In genomic region chr4:56757821-56758400, GRCh38 we compare ENCODE assay signal across 8 cellular contexts.
DNase-seq lines count a peak whose midpoint lies in the region; ATAC-seq and TF ChIP-seq lines count a peak whose summit lies in the region.

No MANE protein-coding gene starts in this region.

- intact Hi-C loops in sigmoid colon (cut with DNase I): loop anchor here (2.0 kb wide), 1 partner anchor 29 kb away; no protein-coding TSS in a partner anchor

- peak overlapping the region; percentile 76 for H3K4me2 ChIP-seq in OCI-LY3 (ENCODE audit: low read length)

- DNase-seq in activated T-cell treated with anti-CD3 and anti-CD28 coated beads, Interleukin-2, amount 50 U/mL, for 48 hours: peak; percentile 83 to 87
- DNase-seq in foreskin fibroblast (peak; percentile 93 to 95), sigmoid colon (peak; percentile 83), NCI-H2171 treated with DMSO at 0.1 percent for 48 hours (lab: John Stamatoyannopoulos, UW) (no peak), NCI-H524 treated with DMSO at 0.1 percent for 48 hours (lab: John Stamatoyannopoulos, UW) (no peak)

- no peak for TF ChIP-seq EP300 in sigmoid colon (IDR thresholded peaks at IDR 0.05)

- H3K4me3 ChIP-seq in OCI-LY3 (ENCODE audit: low read length) (peak overlapping the region; percentile 39), foreskin fibroblast (ENCODE audit: low read depth in 1 of 2, low read length in 2 of 2) (peak overlapping the region in 1 of 2 donors; percentile 21), sigmoid colon (no peak overlapping the region)

- WGBS in sigmoid colon, 2 donors: 14 to 66% methylated on average over 6 of the region's 6 CpGs

- H4K20me1 ChIP-seq in OCI-LY3 (ENCODE audit: insufficient read depth, low read length): no peaks in the 10 kb centered on the region

- no peak for TF ChIP-seq POLR2A in sigmoid colon (IDR thresholded peaks at IDR 0.05)

- no peaks in the 10 kb centered on the region for H3K9me3 ChIP-seq in OCI-LY3 (ENCODE audit: insufficient read depth, low read length)
- no peaks in the 10 kb centered on the region for H3K9me3 ChIP-seq in sigmoid colon

- H3K4me1 ChIP-seq in OCI-LY3 (ENCODE audit: low read length) (peaks cover 14% of the 10 kb centered on the region), sigmoid colon (peaks cover 0 to 24% (median 21%) of the 10 kb centered on the region in 4 donors)

- 0 out of 2 replicates have a peak overlapping the region, but pooled peaks have one; percentile 22 for H2AFZ ChIP-seq in OCI-LY3 (ENCODE audit: low read depth, low read length)

- no peaks in the 10 kb centered on the region for H3K36me3 ChIP-seq in OCI-LY3 (replicated peaks; ENCODE audit: low read depth, low read length)
- no peaks in the 10 kb centered on the region for H3K36me3 ChIP-seq in sigmoid colon

- ATAC-seq in GM18861 (IDR thresholded peaks at IDR 0.05; ENCODE audit: unreplicated experiment) (peak; percentile 94), HG02938 (IDR thresholded peaks at IDR 0.05; ENCODE audit: unreplicated experiment) (peak; percentile 91)

- no peak for TF ChIP-seq CTCF in OCI-LY3 (IDR thresholded peaks at IDR 0.05; ENCODE audit: low read depth, low read length)
- TF ChIP-seq CTCF in foreskin fibroblast (IDR thresholded peaks at IDR 0.05; ENCODE audit: low read depth, low read length): no peak
- no peak for TF ChIP-seq CTCF in sigmoid colon (IDR thresholded peaks at IDR 0.05)

- no peak overlapping the region; the same call in 1 of the 2 replicates for H3K27ac ChIP-seq in OCI-LY3 (ENCODE audit: low read length)
- H3K27ac ChIP-seq in sigmoid colon: peak overlapping the region; percentile 32 to 84 (median 72)

- H3K79me2 ChIP-seq in OCI-LY3 (ENCODE audit: low read length): no peaks in the 10 kb centered on the region

- no peak overlapping the region for H3K9ac ChIP-seq in OCI-LY3 (ENCODE audit: low read length)

- H3K27me3 ChIP-seq in OCI-LY3 (ENCODE audit: low read depth, low read length) (peaks cover 17% of the 10 kb centered on the region; the same call in 1 of the 2 replicates), sigmoid colon (no peaks in the 10 kb centered on the region)

Comparison
In these comparisons a context has a peak if more than half of its experiments do, and no peak if none do; other contexts are left out.
1. DNase-seq: peak in activated T-cell treated with anti-CD3 and anti-CD28 coated beads, Interleukin-2, amount 50 U/mL, for 48 hours (2 of 2), foreskin fibroblast (2 of 2) and sigmoid colon (single experiment); none in NCI-H2171 treated with DMSO at 0.1 percent for 48 hours (single experiment) and NCI-H524 treated with DMSO at 0.1 percent for 48 hours (single experiment).